In genomic region chr9:133468374-133468773, GRCh38 we compare ENCODE assay signal across 1 cellular context.
TF ChIP-seq lines count a peak whose summit lies in the region.

No MANE protein-coding gene starts in this region.

TF ChIP-seq in HepG2, 621 proteins besides CTCF, POLR2A, EP300 and RAD21:
- TF ChIP-seq CEBPG (CRISPR knock-in tag; IDR thresholded peaks at IDR 0.05) (no peak), ZFX (CRISPR knock-in tag; IDR thresholded peaks at IDR 0.05; ENCODE audit: low read depth) (0 out of 2 replicates have a peak, but pooled peaks have one; percentile 1), AGO2 (optimal IDR thresholded peaks at IDR 0.05; ENCODE audit: low read depth, low read length) (peak; percentile 36)
